ENCODE assay signal across 8 cellular contexts in genomic region chr19:13747098-13747453, GRCh38. TPM values are rescaled to one million over a fixed set of nuclear protein-coding genes. Genes with fewer than 3 reads are reported as not detected.
DNase-seq lines count a peak whose midpoint lies in the region; ATAC-seq and TF ChIP-seq lines count a peak whose summit lies in the region.

No MANE protein-coding gene starts in this region.

- H3K27ac ChIP-seq in KMS-11 = no peak overlapping the region

- no peak for ATAC-seq in central memory CD8-positive, alpha-beta T cell (replicated peaks; ENCODE audit: extremely low read depth, poor library complexity, severe bottlenecking)
- no peak for ATAC-seq in naive thymus-derived CD8-positive, alpha-beta T cell
- ATAC-seq in HG02588 (IDR thresholded peaks at IDR 0.05; ENCODE audit: unreplicated experiment) = no peak

- peaks cover 7% of the 10 kb centered on the region for H3K4me1 ChIP-seq in KMS-11 (ENCODE audit: low read depth, poor library complexity, severe bottlenecking)

- peaks cover 19% of the 10 kb centered on the region for H3K36me3 Mint-ChIP-seq in central memory CD8-positive, alpha-beta T cell (ENCODE audit: insufficient read depth)
- peaks cover 0 to 10% (median 0%) of the 10 kb centered on the region in 3 donors for H3K36me3 Mint-ChIP-seq in naive thymus-derived CD8-positive, alpha-beta T cell

- H4K20me1 ChIP-seq in KMS-11 (ENCODE audit: insufficient read depth) = no peaks in the 10 kb centered on the region

- H2AFZ ChIP-seq in KMS-11 (ENCODE audit: low read depth) = peak overlapping the region; percentile 86

- peak overlapping the region; percentile 86 for H3K27ac Mint-ChIP-seq in central memory CD8-positive, alpha-beta T cell (ENCODE audit: low read depth)
- H3K27ac Mint-ChIP-seq in naive thymus-derived CD8-positive, alpha-beta T cell = peak overlapping the region; percentile 39 to 98 (median 94)

- peaks cover 9% of the 10 kb centered on the region; the same call in 1 of the 2 replicates for H3K79me2 ChIP-seq in KMS-11 (ENCODE audit: insufficient read depth, low read depth)

- peaks cover 29% of the 10 kb centered on the region for H3K4me1 Mint-ChIP-seq in central memory CD8-positive, alpha-beta T cell
- peaks cover 13 to 42% (median 30%) of the 10 kb centered on the region in 4 donors for H3K4me1 Mint-ChIP-seq in naive thymus-derived CD8-positive, alpha-beta T cell

- no peak overlapping the region for H3K9ac ChIP-seq in KMS-11

- peak overlapping the region; percentile 25; the same call in 1 of the 2 replicates for H3K4me2 ChIP-seq in KMS-11

- DNase-seq in AG09309 (ENCODE audit: low read depth) (no peak), ecto neural progenitor cell (ENCODE audit: low spot score) (no peak), amygdala (lab: John Stamatoyannopoulos, UW) (no peak), germinal center (ENCODE audit: low spot score) (no peak)
- DNase-seq in central memory CD8-positive, alpha-beta T cell (ENCODE audit: low spot score in 2 of 2) = no peak
- no peak for DNase-seq in naive thymus-derived CD8-positive, alpha-beta T cell

- no peaks in the 10 kb centered on the region for H3K36me3 ChIP-seq in KMS-11 (ENCODE audit: insufficient read depth)

- H3K27me3 ChIP-seq in KMS-11 (ENCODE audit: insufficient read depth, low read depth) = no peaks in the 10 kb centered on the region

- H3K9me3 Mint-ChIP-seq in central memory CD8-positive, alpha-beta T cell = no peaks in the 10 kb centered on the region
- no peaks in the 10 kb centered on the region for H3K9me3 Mint-ChIP-seq in naive thymus-derived CD8-positive, alpha-beta T cell

- H3K27me3 Mint-ChIP-seq in central memory CD8-positive, alpha-beta T cell = no peaks in the 10 kb centered on the region
- H3K27me3 Mint-ChIP-seq in naive thymus-derived CD8-positive, alpha-beta T cell = no peaks in the 10 kb centered on the region

- POLR2A ChIA-PET in naive thymus-derived CD8-positive, alpha-beta T cell (lab: Charles Lee) = interaction anchor here (0.6 to 2.2 kb wide), 12 partner anchors 8 to 1780 kb away, joined by 3 to 29 read pairs (median 6); partner anchors contain the start of genes C19orf53, MRI1 and RFX1

- H3K4me3 Mint-ChIP-seq in central memory CD8-positive, alpha-beta T cell = peak overlapping the region; percentile 83
- H3K4me3 Mint-ChIP-seq in naive thymus-derived CD8-positive, alpha-beta T cell = peak overlapping the region; percentile 86 to 92 (median 90)

- no peak for TF ChIP-seq CTCF in AG09309 (IDR thresholded peaks at IDR 0.05; ENCODE audit: control insufficient read depth, insufficient read depth, low read depth, low read length, missing control alignments)
- TF ChIP-seq CTCF in KMS-11 (conservative IDR thresholded peaks at IDR 0.05; ENCODE audit: low read depth, low read length) = no peak

- H3K4me3 ChIP-seq in AG09309 (ENCODE audit: control insufficient read depth, low read depth, low read length) (peak overlapping the region; percentile 82), KMS-11 (IDR thresholded peaks at IDR 0.05; ENCODE audit: insufficient read depth, low read depth, low read length) (no peak overlapping the region)

RNA-seq across cellular contexts. Expression of gene MRI1, which starts 17.2 kb away (rescaled TPM):
- total RNA-seq in naive thymus-derived CD8-positive, alpha-beta T cell = 10 to 100 TPM; 83.3 to 85.1 TPM
- polyA plus RNA-seq in naive thymus-derived CD8-positive, alpha-beta T cell = 10 to 100 TPM in 2 of 3 donors, 1 to 10 TPM in 1; 6.4 to 15.5 (median 11.6) TPM

RNA-seq across cellular contexts. Expression of gene C19orf53, which starts 27.2 kb away (rescaled TPM):
- 10 to 100 TPM; 74.1 to 80.0 TPM for total RNA-seq in naive thymus-derived CD8-positive, alpha-beta T cell
- 100 to 1,000 TPM; 248 to 324 (median 278) TPM for polyA plus RNA-seq in naive thymus-derived CD8-positive, alpha-beta T cell

RNA-seq across cellular contexts. Expression of gene ZSWIM4, which starts 48.2 kb away (rescaled TPM):
- total RNA-seq in naive thymus-derived CD8-positive, alpha-beta T cell = 1 to 10 TPM; 7.8 to 8.1 TPM
- 1 to 10 TPM in 2 of 3 donors, under 1 TPM in 1; 0.30 to 1.5 (median 1.1) TPM for polyA plus RNA-seq in naive thymus-derived CD8-positive, alpha-beta T cell
